Comparison of ENCODE assay signal across 20 cellular contexts in the genomic region with DNA sequence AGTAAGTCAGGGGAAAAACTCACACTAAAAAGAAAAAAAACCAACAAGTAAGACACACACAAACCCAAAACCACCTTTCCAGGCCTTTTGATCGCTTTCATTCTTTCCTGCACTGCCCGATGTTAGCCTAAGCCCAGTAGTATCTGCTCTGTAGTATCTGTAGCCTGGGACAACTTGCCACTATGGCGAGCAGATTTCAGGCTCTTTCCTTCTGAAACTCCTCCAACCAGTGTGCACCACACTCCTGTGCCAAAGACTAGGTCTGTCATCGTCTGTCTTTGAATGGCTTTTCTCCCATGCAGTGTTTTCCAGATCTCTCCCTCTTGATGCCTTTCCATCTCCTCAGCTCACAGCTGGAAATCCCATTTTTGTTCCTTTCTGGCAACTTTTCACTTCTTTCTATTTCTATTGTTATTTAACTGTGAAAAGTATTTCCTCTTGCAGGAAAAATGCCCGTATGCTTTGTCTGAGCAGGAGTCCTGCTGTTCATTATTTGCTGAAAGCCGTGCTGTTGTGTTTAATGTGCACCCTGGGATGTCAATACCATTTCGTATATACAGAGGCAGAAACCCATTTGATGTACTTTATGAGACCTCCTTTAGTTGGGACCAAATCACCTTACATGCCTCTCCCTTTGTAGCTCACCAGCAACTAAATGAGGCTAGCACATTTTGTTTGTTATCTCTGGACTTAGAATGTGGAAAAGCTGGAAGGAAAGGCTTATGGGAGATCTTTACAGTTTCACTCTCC.
A peak's percentile ranks its signal among the peaks of the same experiment; 100 is the strongest.
DNase-seq lines count a peak whose midpoint lies in the region; ATAC-seq and TF ChIP-seq lines count a peak whose summit lies in the region.
"Had no signal": no experiment of that assay in that cellular context is flagged by ENCODE, and none has a peak within 500 bp of the region (broad histone marks: within the 10 kb centered on the region; RNA-seq: fewer than 3 reads in every experiment).

No MANE protein-coding gene starts in this region.

- peak overlapping the region; percentile 78 to 86 for H3K27ac ChIP-seq in ascending aorta
- H3K27ac ChIP-seq in trophoblast cell (ENCODE audit: low read depth, low read length), result no peak overlapping the region
- H3K27ac ChIP-seq: 22Rv1; BLaER1 treated with 17β-estradiol and CSF1 and Interleukin-3, amounts not matched to agents 10 nM and 100 nM; KMS-11; ovary; PC-9; SK-N-MC had no signal

- H2BK5ac ChIP-seq in trophoblast cell (ENCODE audit: low read depth, low read length, poor library complexity), result no peak overlapping the region

- no peak overlapping the region for H3K18ac ChIP-seq in trophoblast cell (ENCODE audit: low read length)

- H3K27me3 ChIP-seq in ascending aorta, result no peaks in the 10 kb centered on the region
- no peaks in the 10 kb centered on the region for H3K27me3 ChIP-seq in trophoblast cell (ENCODE audit: insufficient read depth, low read length)
- H3K27me3 ChIP-seq: BLaER1 treated with 17β-estradiol and CSF1 and Interleukin-3, amounts not matched to agents 10 nM and 100 nM; ovary; thyroid gland had no signal

- no peak overlapping the region for H3K4ac ChIP-seq in trophoblast cell (ENCODE audit: low read depth, low read length)

- no peak overlapping the region for H2AK5ac ChIP-seq in trophoblast cell (ENCODE audit: low read length)

- H4K91ac ChIP-seq in trophoblast cell (ENCODE audit: low read depth, low read length), result no peak overlapping the region

- no peak overlapping the region for H3K14ac ChIP-seq in trophoblast cell (ENCODE audit: low read length)

- ATAC-seq in GM18907 (IDR thresholded peaks at IDR 0.05; ENCODE audit: unreplicated experiment), result no peak

- H4K8ac ChIP-seq in trophoblast cell (ENCODE audit: low read depth, low read length), result no peak overlapping the region

- H2AFZ ChIP-seq in trophoblast cell (ENCODE audit: insufficient read depth, low read length, poor library complexity), result no peak overlapping the region
- H2AFZ ChIP-seq: PC-9 had no signal

- H3K23ac ChIP-seq in trophoblast cell (ENCODE audit: low read length), result no peak overlapping the region

- no CpG with 5 or more reads among the region's 7 CpGs for WGBS in trophoblast cell (ENCODE audit: extremely low coverage, insufficient coverage, insufficient read length)

- H3K36me3 ChIP-seq in ascending aorta (no peaks in the 10 kb centered on the region), trophoblast cell (ENCODE audit: control insufficient read depth in 1 of 2, insufficient read depth in 2 of 2, low read length in 2 of 2) (no peaks in the 10 kb centered on the region)
- H3K36me3 ChIP-seq: BLaER1 treated with 17β-estradiol and CSF1 and Interleukin-3, amounts not matched to agents 10 nM and 100 nM; ovary; thyroid gland had no signal

- intact Hi-C loops in ascending aorta (cut with DNase I), result no loop called here

- DNase-seq in DMS153 (lab: John Stamatoyannopoulos, UW) (peak; percentile 15), DMS153 treated with DMSO at 0.1 percent for 48 hours (lab: John Stamatoyannopoulos, UW; ENCODE audit: unreplicated experiment) (no peak), ascending aorta (ENCODE audit: low spot score in 2 of 2) (no peak), medulla oblongata (ENCODE audit: extremely low spot score) (peak; percentile 45), NCI-H82 (lab: John Stamatoyannopoulos, UW) (no peak), trophoblast cell (no peak), ureter (ENCODE audit: low spot score) (no peak)
- DNase-seq: activated CD4-positive, alpha-beta T cell treated with anti-CD3 and anti-CD28 coated beads, Interleukin-2, amount 50 U/mL, for 1 hour; DMS53; effector CD8-positive, alpha-beta T cell; NCI-H510A treated with DMSO at 0.1 percent for 48 hours; ovary; PC-9; small intestine; thyroid gland had no signal

- H3K4me3 ChIP-seq in ascending aorta (peak overlapping the region in 1 of 2 donors; percentile 33), trophoblast cell (ENCODE audit: low read depth, low read length) (no peak overlapping the region)
- H3K4me3 ChIP-seq: BLaER1 treated with 17β-estradiol and CSF1 and Interleukin-3, amounts not matched to agents 10 nM and 100 nM; ovary; PC-9; SK-N-MC; thyroid gland had no signal

- H3K9ac ChIP-seq in trophoblast cell (ENCODE audit: low read length), result no peak overlapping the region
- H3K9ac ChIP-seq: BLaER1 treated with 17β-estradiol and CSF1 and Interleukin-3, amounts not matched to agents 10 nM and 100 nM; KMS-11 had no signal

- no peak for TF ChIP-seq CTCF in ascending aorta (IDR thresholded peaks at IDR 0.05)

- H2BK12ac ChIP-seq in trophoblast cell (ENCODE audit: low read length), result no peak overlapping the region

- peaks cover 2% of the 10 kb centered on the region for H3K79me2 ChIP-seq in trophoblast cell (ENCODE audit: control insufficient read depth, insufficient read depth, low read length, poor library complexity)

- H4K12ac ChIP-seq in trophoblast cell (ENCODE audit: low read depth, low read length), result no peak overlapping the region

- no peak overlapping the region for H3K4me2 ChIP-seq in trophoblast cell (ENCODE audit: low read length)
- H3K4me2 ChIP-seq: BLaER1 treated with 17β-estradiol and CSF1 and Interleukin-3, amounts not matched to agents 10 nM and 100 nM; KMS-11; PC-9 had no signal

- no peak overlapping the region for H2BK120ac ChIP-seq in trophoblast cell (ENCODE audit: insufficient read depth, low read length, poor library complexity)

- no peaks in the 10 kb centered on the region for H3K79me1 ChIP-seq in trophoblast cell (ENCODE audit: low read length)

- H3K4me1 ChIP-seq in ascending aorta, result peaks cover 16 to 21% of the 10 kb centered on the region in 2 donors
- no peaks in the 10 kb centered on the region for H3K4me1 ChIP-seq in trophoblast cell (ENCODE audit: control insufficient read depth in 1 of 2, insufficient read depth in 2 of 2, low read length in 2 of 2)
- H3K4me1 ChIP-seq: BLaER1 treated with 17β-estradiol and CSF1 and Interleukin-3, amounts not matched to agents 10 nM and 100 nM had no signal

- H3K9me3 ChIP-seq in ascending aorta (no peaks in the 10 kb centered on the region), trophoblast cell (ENCODE audit: insufficient read depth, low read depth, low read length) (no peaks in the 10 kb centered on the region)
- H3K9me3 ChIP-seq: BLaER1 treated with 17β-estradiol and CSF1 and Interleukin-3, amounts not matched to agents 10 nM and 100 nM; ovary; thyroid gland had no signal

Comparison
In these comparisons a context has a peak if more than half of its experiments do, and no peak if none do; other contexts are left out.
1. DNase-seq: peak in DMS153 (single experiment) and medulla oblongata (single experiment); none in DMS153 treated with DMSO at 0.1 percent for 48 hours (single experiment), ascending aorta (0 of 2), NCI-H82 (single experiment), trophoblast cell (0 of 2) and ureter (single experiment).